8 cellular contexts compared by ENCODE assay signal in the genomic region with DNA sequence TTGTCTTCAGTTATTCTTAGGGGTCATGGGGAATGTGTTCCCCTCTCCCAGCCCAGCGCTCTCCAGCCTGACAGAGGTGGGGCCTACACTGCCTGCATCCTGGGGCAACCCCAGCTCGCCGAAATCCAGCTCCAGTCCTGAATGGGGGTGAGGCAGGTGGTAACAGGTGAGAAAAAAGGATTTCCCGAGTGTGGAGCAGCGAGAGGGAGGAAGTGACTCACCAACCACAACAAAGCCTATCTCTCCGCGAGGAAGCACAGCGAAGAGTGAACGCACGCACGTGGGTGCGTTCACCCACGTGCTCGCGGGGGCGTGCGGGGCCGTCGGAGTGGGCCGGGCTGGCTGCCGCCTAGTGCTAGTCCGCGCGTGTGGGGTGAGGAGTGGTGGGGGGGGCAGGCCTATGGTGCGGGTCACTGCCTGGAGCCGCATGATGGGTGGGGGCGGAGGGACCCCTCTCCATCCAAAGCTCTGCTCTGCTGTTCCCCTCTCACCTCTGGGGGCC. TPM values are rescaled to one million over a fixed set of nuclear protein-coding genes. Genes with fewer than 3 reads are reported as not detected.
DNase-seq lines count a peak whose midpoint lies in the region; ATAC-seq and TF ChIP-seq lines count a peak whose summit lies in the region.

No MANE protein-coding gene starts in this region.

- H3K27me3 ChIP-seq in ACC112 (ENCODE audit: insufficient read depth, low read length): peaks cover 12% of the 10 kb centered on the region
- H3K27me3 ChIP-seq in thymus (ENCODE audit: control insufficient read depth, insufficient read depth): peaks cover 9% of the 10 kb centered on the region

- peak overlapping the region; percentile 82 for H3K4me3 ChIP-seq in ACC112 (ENCODE audit: low read depth, low read length)
- H3K4me3 ChIP-seq in thymus (ENCODE audit: low read length): peak overlapping the region; percentile 56

- peak overlapping the region; percentile 80 to 94 (median 88) for H3K4me3 Mint-ChIP-seq in IgD-negative memory B cell
- H3K4me3 Mint-ChIP-seq in activated CD8-positive, alpha-beta T cell treated with anti-CD3 and anti-CD28 coated beads, Interleukin-2, amount 10 ng/mL, durations not matched to agents 7 days and 5 days: peak overlapping the region; percentile 77

- H3K79me2 ChIP-seq in ACC112 (ENCODE audit: control insufficient read depth, insufficient read depth, low read length, unreplicated experiment): no peaks in the 10 kb centered on the region

- peaks cover 19 to 36% (median 30%) of the 10 kb centered on the region in 3 donors for H3K4me1 Mint-ChIP-seq in IgD-negative memory B cell
- H3K4me1 Mint-ChIP-seq in activated CD8-positive, alpha-beta T cell treated with anti-CD3 and anti-CD28 coated beads, Interleukin-2, amount 10 ng/mL, durations not matched to agents 7 days and 5 days (ENCODE audit: low read depth): peaks cover 55% of the 10 kb centered on the region

- no peaks in the 10 kb centered on the region for H3K9me3 ChIP-seq in thymus (ENCODE audit: control insufficient read depth)

- WGBS in thymus: 2% methylated on average over 27 of the region's 27 CpGs

- H3K27me3 Mint-ChIP-seq in IgD-negative memory B cell: peaks cover 14% of the 10 kb centered on the region
- peaks cover 36% of the 10 kb centered on the region for H3K27me3 Mint-ChIP-seq in activated CD8-positive, alpha-beta T cell treated with anti-CD3 and anti-CD28 coated beads, Interleukin-2, amount 10 ng/mL, durations not matched to agents 7 days and 5 days (ENCODE audit: low read depth)

- H3K36me3 Mint-ChIP-seq in IgD-negative memory B cell: no peaks in the 10 kb centered on the region
- H3K36me3 Mint-ChIP-seq in activated CD8-positive, alpha-beta T cell treated with anti-CD3 and anti-CD28 coated beads, Interleukin-2, amount 10 ng/mL, durations not matched to agents 7 days and 5 days (ENCODE audit: low read depth): no peaks in the 10 kb centered on the region

- CTCF ChIA-PET in activated CD8-positive, alpha-beta T cell treated with anti-CD3 and anti-CD28 coated beads, Interleukin-2, amount 10 ng/mL, durations not matched to agents 7 days and 5 days (lab: Charles Lee): interaction anchor here (1.0 to 3.1 kb wide), 4 partner anchors 14 to 65 kb away, joined by 3 to 19 read pairs (median 6); no protein-coding TSS in a partner anchor

- peaks cover 7% of the 10 kb centered on the region for H3K4me1 ChIP-seq in ACC112 (ENCODE audit: control insufficient read depth, insufficient read depth, low read length, unreplicated experiment)
- peaks cover 34% of the 10 kb centered on the region for H3K4me1 ChIP-seq in thymus (ENCODE audit: control insufficient read depth, insufficient read depth, low read length)

- peak; percentile 90 for DNase-seq in activated CD8-positive, alpha-beta T cell treated with anti-CD3 and anti-CD28 coated beads, Interleukin-2, amount 10 ng/mL, durations not matched to agents 7 days and 5 days
- DNase-seq in epithelial cell of prostate (ENCODE audit: low read depth, low spot score) (peak; percentile 60), omental fat pad (ENCODE audit: low spot score) (no peak), inferior parietal cortex (ENCODE audit: extremely low spot score) (no peak)

- H3K27ac ChIP-seq in ACC112 (ENCODE audit: low read depth, low read length) (no peak overlapping the region), epithelial cell of prostate (no peak overlapping the region), thymus (ENCODE audit: low read depth) (no peak overlapping the region)

- TF ChIP-seq CTCF in omental fat pad (IDR thresholded peaks at IDR 0.05): no peak

- H3K36me3 ChIP-seq in ACC112 (ENCODE audit: insufficient read depth, low read length) (no peaks in the 10 kb centered on the region), thymus (ENCODE audit: control insufficient read depth, insufficient read depth) (no peaks in the 10 kb centered on the region)

- peak; percentile 80 for ATAC-seq in activated CD8-positive, alpha-beta T cell treated with anti-CD3 and anti-CD28 coated beads, Interleukin-2, amount 10 ng/mL, durations not matched to agents 7 days and 5 days
- ATAC-seq in omental fat pad (ENCODE audit: low FRiP score) (peak; percentile 75), GM21619 (IDR thresholded peaks at IDR 0.05; ENCODE audit: unreplicated experiment) (no peak)

- peak overlapping the region; percentile 67 to 96 (median 86) for H3K27ac Mint-ChIP-seq in IgD-negative memory B cell
- peak overlapping the region; percentile 75 for H3K27ac Mint-ChIP-seq in activated CD8-positive, alpha-beta T cell treated with anti-CD3 and anti-CD28 coated beads, Interleukin-2, amount 10 ng/mL, durations not matched to agents 7 days and 5 days

- POLR2A ChIA-PET in activated CD8-positive, alpha-beta T cell treated with anti-CD3 and anti-CD28 coated beads, Interleukin-2, amount 10 ng/mL, durations not matched to agents 7 days and 5 days (lab: Charles Lee): interaction anchor here (1.0 to 2.3 kb wide), 3 partner anchors 17 to 307 kb away, joined by 3 to 8 read pairs (median 6); a partner anchor contains a TSS

- peak overlapping the region; percentile 96 for H2AFZ ChIP-seq in ACC112 (ENCODE audit: low read length, unreplicated experiment)

- no peaks in the 10 kb centered on the region for H3K9me3 Mint-ChIP-seq in IgD-negative memory B cell
- no peaks in the 10 kb centered on the region for H3K9me3 Mint-ChIP-seq in activated CD8-positive, alpha-beta T cell treated with anti-CD3 and anti-CD28 coated beads, Interleukin-2, amount 10 ng/mL, durations not matched to agents 7 days and 5 days (ENCODE audit: insufficient read depth)

RNA-seq across cellular contexts. Expression of a gene that starts 0.9 kb away (rescaled TPM):
- polyA plus RNA-seq in IgD-negative memory B cell: 0.08 TPM
- 1 to 10 TPM; 6.2 to 6.5 TPM for total RNA-seq in activated CD8-positive, alpha-beta T cell treated with anti-CD3 and anti-CD28 coated beads, Interleukin-2, amount 10 ng/mL, durations not matched to agents 7 days and 5 days
- total RNA-seq in omental fat pad: 10 to 100 TPM in 2 of 4 donors, 1 to 10 TPM in 2; 3.3 to 12.1 (median 8.0) TPM
- 10.3 TPM for polyA plus RNA-seq in thymus

RNA-seq across cellular contexts. Expression of a gene that starts 36.2 kb away (rescaled TPM):
- polyA plus RNA-seq in IgD-negative memory B cell (not detected), thymus (0.21 TPM)
- total RNA-seq in activated CD8-positive, alpha-beta T cell treated with anti-CD3 and anti-CD28 coated beads, Interleukin-2, amount 10 ng/mL, durations not matched to agents 7 days and 5 days: not detected
- not detected for total RNA-seq in omental fat pad

Comparison
In these comparisons a context has a peak if more than half of its experiments do, and no peak if none do; other contexts are left out.
1. DNase-seq: peak in activated CD8-positive, alpha-beta T cell treated with anti-CD3 and anti-CD28 coated beads, Interleukin-2, amount 10 ng/mL, durations not matched to agents 7 days and 5 days (single experiment) and epithelial cell of prostate (single experiment); none in omental fat pad (single experiment) and inferior parietal cortex (single experiment).